ENCODE assay signal across 8 cellular contexts in genomic region chr12:10153271-10154144, GRCh38. TPM values are rescaled to one million over a fixed set of nuclear protein-coding genes. Genes with fewer than 3 reads are reported as not detected.
DNase-seq lines count a peak whose midpoint lies in the region; ATAC-seq, FAIRE-seq and TF ChIP-seq lines count a peak whose summit lies in the region.

No MANE protein-coding gene starts in this region.

- POLR2A ChIA-PET in activated B cell treated with CpG ODN at 0.5 μM for 24 hours (lab: Charles Lee) = no interaction called here

- H3K4me3 ChIP-seq in GM23248 (peak overlapping the region; percentile 72), smooth muscle cell (peak overlapping the region; percentile 63)

- peak; percentile 80 for ATAC-seq in activated B cell treated with CpG ODN at 0.5 μM for 24 hours (ENCODE audit: low read depth)

- H3K9ac ChIP-seq in GM23248 (peak overlapping the region; percentile 79), smooth muscle cell (ENCODE audit: low read depth) (peak overlapping the region; percentile 44)

- no peaks in the 10 kb centered on the region for H3K9me2 ChIP-seq in GM23248 (ENCODE audit: insufficient read depth)

- in situ Hi-C loops in GM23248 (cut with MboI) = no loop called here

- WGBS in GM23248 (ENCODE audit: low coverage in 1 of 2, low lambda C conversion rate in 2 of 2, missing lambda C conversion rate in 2 of 2), 2 experiments = 10 to 12% methylated on average over 45 of the region's 46 CpGs
- WGBS in smooth muscle cell (ENCODE audit: low lambda C conversion rate) = 2% methylated on average over 46 of the region's 46 CpGs

- H3K4me2 ChIP-seq in GM23248 (ENCODE audit: unreplicated experiment) (peak overlapping the region; percentile 94), smooth muscle cell (peak overlapping the region; percentile 89)

- TF ChIP-seq CTCF in CD14-positive monocyte (IDR thresholded peaks at IDR 0.05) = peak; percentile 77
- peak; percentile 71 for TF ChIP-seq CTCF in activated B cell treated with CpG ODN at 0.5 μM for 24 hours (IDR thresholded peaks at IDR 0.05)
- peak; percentile 83 for TF ChIP-seq CTCF in smooth muscle cell (IDR thresholded peaks at IDR 0.05; ENCODE audit: borderline replicate concordance, insufficient read depth, poor library complexity, severe bottlenecking)

- intact Hi-C loops in CD14-positive monocyte (cut with micrococcal nuclease) (loop anchor here (2.0 to 10.0 kb wide), 2 partner anchors 37 to 61 kb away; partner anchors contain the start of gene GABARAPL1 (in 1 of the 2)), activated B cell treated with CpG ODN at 0.5 μM for 24 hours (cut with micrococcal nuclease) (loop anchor here (1.0 to 5.0 kb wide), 4 partner anchors 37 to 1334 kb away; no protein-coding TSS in a partner anchor)

- H3K4me1 ChIP-seq in GM23248 (ENCODE audit: insufficient read depth) = no peaks in the 10 kb centered on the region; the same call in 1 of the 2 replicates
- H3K4me1 ChIP-seq in smooth muscle cell (ENCODE audit: low read depth) = no peaks in the 10 kb centered on the region

- H3K4me3 Mint-ChIP-seq in CD14-positive monocyte (peak overlapping the region; percentile 88 to 93), activated B cell treated with CpG ODN at 0.5 μM for 24 hours (peak overlapping the region; percentile 86)

- H2AFZ ChIP-seq in GM23248 (peak overlapping the region; percentile 91), smooth muscle cell (ENCODE audit: low read depth) (peak overlapping the region; percentile 93)

- H3K9me3 ChIP-seq in GM23248 (ENCODE audit: low read depth) (no peaks in the 10 kb centered on the region), smooth muscle cell (replicated peaks; ENCODE audit: low read depth) (no peaks in the 10 kb centered on the region)

- H3K27me3 Mint-ChIP-seq in CD14-positive monocyte (ENCODE audit: low read depth in 3 of 3) (peaks cover 0 to 2% (median 2%) of the 10 kb centered on the region in 3 donors), activated B cell treated with CpG ODN at 0.5 μM for 24 hours (peaks cover 17% of the 10 kb centered on the region)

- no peaks in the 10 kb centered on the region for H3K36me3 Mint-ChIP-seq in CD14-positive monocyte
- no peaks in the 10 kb centered on the region for H3K36me3 Mint-ChIP-seq in activated B cell treated with CpG ODN at 0.5 μM for 24 hours (ENCODE audit: low read depth)

- H3K9me3 Mint-ChIP-seq in CD14-positive monocyte = peaks cover 0 to 2% (median 0%) of the 10 kb centered on the region in 7 donors
- H3K9me3 Mint-ChIP-seq in activated B cell treated with CpG ODN at 0.5 μM for 24 hours = no peaks in the 10 kb centered on the region

- H3K27ac Mint-ChIP-seq in CD14-positive monocyte (peak overlapping the region; percentile 94 to 99 (median 98)), activated B cell treated with CpG ODN at 0.5 μM for 24 hours (no peak overlapping the region)

- DNase-seq in CD14-positive monocyte (ENCODE audit: low spot score) (peak; percentile 82), GM23248 (peak; percentile 85), NCI-H1417 treated with DMSO at 0.1 percent for 48 hours (lab: John Stamatoyannopoulos, UW) (peak; percentile 48), activated B cell treated with CpG ODN at 0.5 μM for 24 hours (peak; percentile 39), caudate nucleus (lab: John Stamatoyannopoulos, UW) (peak in 58 of 61 donors; percentile 27 to 92 (median 70)), smooth muscle cell (lab: John Stamatoyannopoulos, UW; ENCODE audit: unreplicated experiment) (peak; percentile 82), OCI-M2 (lab: John Stamatoyannopoulos, UW; ENCODE audit: unreplicated experiment) (no peak)

- CTCF ChIA-PET in activated B cell treated with CpG ODN at 0.5 μM for 24 hours (lab: Charles Lee) = interaction anchor here (0.6 to 2.3 kb wide), 16 partner anchors 11 to 1376 kb away, joined by 3 to 19 read pairs (median 6); partner anchors contain the start of genes CLEC7A and OLR1

- H3F3A ChIP-seq in GM23248 (ENCODE audit: insufficient read depth) = 0 out of 2 replicates have a peak, but pooled peaks cover 5% of the 10 kb centered on the region
- no peaks in the 10 kb centered on the region for H3F3A ChIP-seq in smooth muscle cell (ENCODE audit: low read depth)

- H3K36me3 ChIP-seq in GM23248 (ENCODE audit: low read depth) (no peaks in the 10 kb centered on the region), smooth muscle cell (ENCODE audit: low read depth) (no peaks in the 10 kb centered on the region)

- FAIRE-seq in islet of Langerhans (lab: Jason Lieb, UNC) = peak; percentile 72

- no peaks in the 10 kb centered on the region for H3K79me2 ChIP-seq in GM23248 (ENCODE audit: insufficient read depth)
- H3K79me2 ChIP-seq in smooth muscle cell (ENCODE audit: low read depth) = no peaks in the 10 kb centered on the region

- H3K27ac ChIP-seq in GM23248 = peak overlapping the region; percentile 24
- peak overlapping the region; percentile 91 for H3K27ac ChIP-seq in caudate nucleus (ENCODE audit: low read depth, low read length)
- H3K27ac ChIP-seq in smooth muscle cell (ENCODE audit: low read depth) = peak overlapping the region; percentile 58

- no peaks in the 10 kb centered on the region for H4K20me1 ChIP-seq in GM23248 (ENCODE audit: insufficient read depth)
- H4K20me1 ChIP-seq in smooth muscle cell (ENCODE audit: low read depth) = no peaks in the 10 kb centered on the region

- H3K27me3 ChIP-seq in GM23248 (replicated peaks; ENCODE audit: insufficient read depth) = no peaks in the 10 kb centered on the region
- H3K27me3 ChIP-seq in smooth muscle cell (ENCODE audit: low read depth) = no peaks in the 10 kb centered on the region

- H3K4me1 Mint-ChIP-seq in CD14-positive monocyte (peaks cover 22% of the 10 kb centered on the region), activated B cell treated with CpG ODN at 0.5 μM for 24 hours (peaks cover 16% of the 10 kb centered on the region)

RNA-seq across cellular contexts. Expression of gene OLR1, which starts 18.4 kb away (rescaled TPM):
- under 1 TPM; 0.88 to 0.99 TPM for polyA plus RNA-seq in CD14-positive monocyte
- 6.3 and 6.8 TPM in 2 replicates for total RNA-seq in GM23248 (2014; rRNA removed; shearing (Covaris generic))
- polyA plus RNA-seq in GM23248 (2016; fragmentation: Nextera tagmentation; extraction: Ambion mirVana) = 4.4 and 4.6 TPM in 2 replicates
- 0.12 TPM in 1 of 2 replicates, not detected in the other for total RNA-seq in activated B cell treated with CpG ODN at 0.5 μM for 24 hours
- total RNA-seq in smooth muscle cell = 7.4 and 14.5 TPM in 2 replicates
- polyA plus RNA-seq in smooth muscle cell = 5.4 and 6.7 TPM in 2 replicates

RNA-seq across cellular contexts. Expression of gene CLEC7A, which starts 23.5 kb away (rescaled TPM):
- 100 to 1,000 TPM; 235 to 304 TPM for polyA plus RNA-seq in CD14-positive monocyte
- not detected in 2 replicates for total RNA-seq in GM23248 (2014; rRNA removed; shearing (Covaris generic))
- polyA plus RNA-seq in GM23248 (2016; fragmentation: Nextera tagmentation; extraction: Ambion mirVana) = not detected in 2 replicates
- total RNA-seq in activated B cell treated with CpG ODN at 0.5 μM for 24 hours = 0.09 and 0.10 TPM in 2 replicates
- 0.27 TPM in 1 of 2 replicates, not detected in the other for total RNA-seq in smooth muscle cell
- 0.41 TPM in 1 of 2 replicates, not detected in the other for polyA plus RNA-seq in smooth muscle cell

RNA-seq across cellular contexts. Expression of gene TMEM52B, which starts 25.3 kb away (rescaled TPM):
- polyA plus RNA-seq in CD14-positive monocyte = under 1 TPM; 0.54 to 0.58 TPM
- total RNA-seq in GM23248 (2014; rRNA removed; shearing (Covaris generic)) = 6.7 TPM in 1 of 2 replicates, not detected in the other
- polyA plus RNA-seq in GM23248 (2016; fragmentation: Nextera tagmentation; extraction: Ambion mirVana) = 0.25 and 0.98 TPM in 2 replicates
- not detected in 2 replicates for total RNA-seq in activated B cell treated with CpG ODN at 0.5 μM for 24 hours
- 1.6 and 2.0 TPM in 2 replicates for total RNA-seq in smooth muscle cell
- polyA plus RNA-seq in smooth muscle cell = 0.77 and 4.5 TPM in 2 replicates

RNA-seq across cellular contexts. Expression of gene CLEC1A, which starts 54.7 kb away (rescaled TPM):
- 1 to 10 TPM in 1 of 2 donors, under 1 TPM in 1; 0.90 to 1.1 TPM for polyA plus RNA-seq in CD14-positive monocyte
- not detected in 2 replicates for total RNA-seq in GM23248 (2014; rRNA removed; shearing (Covaris generic))
- polyA plus RNA-seq in GM23248 (2016; fragmentation: Nextera tagmentation; extraction: Ambion mirVana) = not detected in 2 replicates
- not detected in 2 replicates for total RNA-seq in activated B cell treated with CpG ODN at 0.5 μM for 24 hours
- total RNA-seq in smooth muscle cell = 0.40 TPM in 1 of 2 replicates, not detected in the other
- 0.70 TPM in 1 of 2 replicates, not detected in the other for polyA plus RNA-seq in smooth muscle cell

RNA-seq across cellular contexts. Expression of gene GABARAPL1, which starts 59.2 kb away (rescaled TPM):
- polyA plus RNA-seq in CD14-positive monocyte = 10 to 100 TPM; 13.1 to 15.5 TPM
- 98.6 and 127 TPM in 2 replicates for total RNA-seq in GM23248 (2014; rRNA removed; shearing (Covaris generic))
- polyA plus RNA-seq in GM23248 (2016; fragmentation: Nextera tagmentation; extraction: Ambion mirVana) = 94.9 and 97.4 TPM in 2 replicates
- total RNA-seq in activated B cell treated with CpG ODN at 0.5 μM for 24 hours = 2.1 and 2.5 TPM in 2 replicates
- 83.4 and 101 TPM in 2 replicates for total RNA-seq in smooth muscle cell
- polyA plus RNA-seq in smooth muscle cell = 87.3 and 90.0 TPM in 2 replicates

Comparison
In these comparisons a context has a peak if more than half of its experiments do, and no peak if none do; other contexts are left out.
1. H3K27ac ChIP-seq: peak in every context shown above with its lines; median percentile 91 in caudate nucleus; 58 in smooth muscle cell; 24 in GM23248.